In the genomic region with DNA sequence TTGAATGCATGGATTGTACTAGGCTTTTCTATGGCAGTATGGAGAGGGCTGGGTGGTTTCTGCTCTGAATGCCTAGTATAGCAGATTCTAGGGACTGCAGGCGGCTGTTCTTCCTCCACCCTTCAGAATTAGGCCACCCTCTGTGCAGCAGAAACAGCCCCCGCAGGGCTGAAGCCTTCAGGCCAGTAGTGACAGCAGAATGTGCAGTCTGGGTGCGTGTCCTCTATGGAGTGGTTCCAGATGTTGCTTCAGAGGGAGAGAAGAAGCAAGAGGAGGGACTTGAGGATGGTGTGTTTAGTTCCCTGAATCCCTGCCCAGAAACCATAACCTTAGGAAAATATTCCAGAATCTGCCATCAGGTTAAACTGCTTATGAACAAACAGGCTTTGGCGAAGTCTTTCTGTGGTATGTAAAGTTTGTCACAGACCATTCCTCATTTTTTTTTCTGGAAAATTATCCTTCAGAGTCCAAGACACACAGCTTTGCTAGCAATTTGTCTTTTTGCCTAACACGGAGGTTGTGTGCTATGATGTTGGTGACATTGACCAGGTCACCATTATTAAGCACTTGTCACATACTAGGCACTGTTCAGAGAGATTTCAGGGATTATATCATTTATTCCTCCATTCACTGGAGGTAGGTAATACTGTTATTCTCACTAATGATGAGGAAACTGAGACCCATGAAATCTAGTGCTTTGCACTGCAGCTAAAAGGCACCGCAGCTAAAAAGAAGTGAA, we compare ENCODE assay signal across 1 cellular context.
TF ChIP-seq lines count a peak whose summit lies in the region.

No MANE protein-coding gene starts in this region.

TF ChIP-seq in SK-N-SH, 30 proteins besides CTCF, POLR2A, EP300 and RAD21 (continued from another document):
- TF ChIP-seq, protein P1, sequence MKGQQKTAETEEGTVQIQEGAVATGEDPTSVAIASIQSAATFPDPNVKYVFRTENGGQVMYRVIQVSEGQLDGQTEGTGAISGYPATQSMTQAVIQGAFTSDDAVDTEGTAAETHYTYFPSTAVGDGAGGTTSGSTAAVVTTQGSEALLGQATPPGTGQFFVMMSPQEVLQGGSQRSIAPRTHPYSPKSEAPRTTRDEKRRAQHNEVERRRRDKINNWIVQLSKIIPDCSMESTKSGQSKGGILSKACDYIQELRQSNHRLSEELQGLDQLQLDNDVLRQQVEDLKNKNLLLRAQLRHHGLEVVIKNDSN (IDR thresholded peaks at IDR 0.05; ENCODE audit: borderline replicate concordance, low read depth): no peak
